Comparison of ENCODE assay signal across 8 cellular contexts in the genomic region with DNA sequence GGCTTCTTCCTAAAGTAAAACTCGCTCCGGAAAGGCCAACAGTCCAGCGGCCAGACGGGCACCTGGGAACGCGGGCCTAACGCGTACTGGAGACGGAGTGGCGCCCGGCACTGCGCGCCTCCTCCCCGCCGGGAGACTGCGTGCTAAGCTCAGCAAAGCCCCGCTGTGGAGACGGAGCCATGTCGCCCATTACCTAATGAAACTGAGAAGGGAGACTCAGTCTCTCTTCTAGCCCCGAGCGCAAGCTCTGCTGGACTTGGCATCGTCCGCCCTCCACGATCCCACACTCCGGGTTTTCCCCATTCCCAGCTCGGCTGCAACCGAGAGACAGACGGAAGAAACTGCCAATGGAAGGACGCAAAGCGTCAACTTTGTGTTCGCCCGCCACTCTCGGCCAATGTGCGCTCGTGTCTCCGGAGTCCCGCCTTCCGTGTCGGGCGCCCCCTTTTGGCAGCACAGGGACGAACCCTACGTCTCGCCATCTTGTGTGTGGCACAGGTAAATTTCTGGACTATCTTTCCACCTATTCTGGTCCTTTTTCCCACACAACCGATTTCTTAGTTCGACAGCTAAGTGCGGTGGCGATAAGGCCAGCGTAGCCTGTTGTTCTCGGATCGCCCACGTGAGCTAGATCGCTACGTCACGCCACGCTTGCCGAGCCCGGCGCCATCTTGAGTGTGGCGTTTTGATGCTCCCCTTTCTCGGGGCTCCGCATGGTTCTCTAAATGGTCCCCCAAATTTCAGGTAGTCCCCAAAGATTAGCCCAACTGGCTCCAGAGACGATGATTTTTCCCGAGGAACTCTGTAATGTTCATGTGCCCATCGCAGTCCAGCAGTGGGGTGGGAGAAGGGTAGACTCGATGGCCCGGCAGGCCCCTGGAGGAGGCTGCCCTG. TPM values are rescaled to one million over a fixed set of nuclear protein-coding genes. Genes with fewer than 3 reads are reported as not detected.
DNase-seq lines count a peak whose midpoint lies in the region; ATAC-seq, FAIRE-seq and TF ChIP-seq lines count a peak whose summit lies in the region.

No MANE protein-coding gene starts in this region.

- H3K36me3 ChIP-seq in psoas muscle (ENCODE audit: insufficient read depth in 1 of 2, low read depth in 1 of 2) (peaks cover 0 to 10% of the 10 kb centered on the region in 2 donors), uterus (no peaks in the 10 kb centered on the region)

- H3K27ac ChIP-seq in psoas muscle, result peak overlapping the region; percentile 97
- peak overlapping the region; percentile 99 to 100 for H3K27ac ChIP-seq in uterus

- H3K27me3 ChIP-seq in psoas muscle (ENCODE audit: insufficient read depth in 3 of 3, low read length in 2 of 3) (no peaks in the 10 kb centered on the region), uterus (no peaks in the 10 kb centered on the region)

- H3K9me3 ChIP-seq in psoas muscle (no peaks in the 10 kb centered on the region), uterus (no peaks in the 10 kb centered on the region)

- H3K4me1 ChIP-seq in psoas muscle, result peaks cover 17% of the 10 kb centered on the region
- peaks cover 0 to 7% of the 10 kb centered on the region in 2 donors for H3K4me1 ChIP-seq in uterus

- intact Hi-C loops in left ventricle myocardium superior (cut with micrococcal nuclease) (no loop called here), psoas muscle (cut with DNase I) (loop anchor here (1.0 kb wide), 2 partner anchors 45 to 46 kb away; no protein-coding TSS in a partner anchor), uterus (cut with DNase I; ENCODE audit: low total_unique reads) (no loop called here)

- FAIRE-seq in GM12892 (lab: Jason Lieb, UNC), result peak; percentile 94

- WGBS in psoas muscle, 3 donors, result 0 to 1% (median 0%) methylated on average over 58 to 66 of the region's 66 CpGs

- TF ChIP-seq POLR2A in GM12892 (IDR thresholded peaks at IDR 0.05; ENCODE audit: low read depth, low read length), result peak; percentile 84
- peak; percentile 86 to 92 for TF ChIP-seq POLR2A in uterus (IDR thresholded peaks at IDR 0.05)

- ATAC-seq in HG02852 (IDR thresholded peaks at IDR 0.05; ENCODE audit: unreplicated experiment) (peak; percentile 34), left ventricle myocardium superior (peak; percentile 67), psoas muscle (peak; percentile 64 to 78 (median 67))

- peak overlapping the region; percentile 89 for H3K4me3 ChIP-seq in psoas muscle
- H3K4me3 ChIP-seq in uterus, result peak overlapping the region; percentile 75 to 83

- peak; percentile 91 for DNase-seq in GM12892 (ENCODE audit: insufficient read length)
- peak; percentile 87 for DNase-seq in NCI-H1436 treated with DMSO at 0.1 percent for 48 hours (lab: John Stamatoyannopoulos, UW)
- DNase-seq in T-helper 1 cell, result peak; percentile 94 to 98 (median 94)
- DNase-seq in amygdala (lab: John Stamatoyannopoulos, UW), result peak; percentile 81 to 99 (median 96)
- DNase-seq in left ventricle myocardium superior, result peak; percentile 98
- peak; percentile 98 to 99 for DNase-seq in psoas muscle
- peak; percentile 98 to 99 for DNase-seq in uterus

- TF ChIP-seq CTCF in psoas muscle (IDR thresholded peaks at IDR 0.05) (peak; percentile 80), uterus (IDR thresholded peaks at IDR 0.05) (peak; percentile 80 to 89 (median 84))

RNA-seq across cellular contexts. Expression of a gene that starts 1.3 kb away (rescaled TPM):
- polyA plus RNA-seq in GM12892 (2012; ENCODE audit: missing spikeins), result 1,875 TPM
- 207 TPM for total RNA-seq in left ventricle myocardium superior
- 100 to 1,000 TPM; 124 to 263 (median 168) TPM for total RNA-seq in psoas muscle
- polyA plus RNA-seq in psoas muscle, result 100 to 1,000 TPM; 210 to 347 (median 274) TPM
- total RNA-seq in uterus, result 100 to 1,000 TPM; 693 to 966 (median 818) TPM

Comparison
In these comparisons a context has a peak if more than half of its experiments do, and no peak if none do; other contexts are left out.
1. Peak in every context shown above with its lines: DNase-seq, ATAC-seq, H3K4me3 ChIP-seq and H3K27ac ChIP-seq.
2. intact Hi-C loops: an anchor here in psoas muscle (1.0 kb wide); none called in left ventricle myocardium superior and uterus.